ENCODE assay signal across 9 cellular contexts in the genomic region with DNA sequence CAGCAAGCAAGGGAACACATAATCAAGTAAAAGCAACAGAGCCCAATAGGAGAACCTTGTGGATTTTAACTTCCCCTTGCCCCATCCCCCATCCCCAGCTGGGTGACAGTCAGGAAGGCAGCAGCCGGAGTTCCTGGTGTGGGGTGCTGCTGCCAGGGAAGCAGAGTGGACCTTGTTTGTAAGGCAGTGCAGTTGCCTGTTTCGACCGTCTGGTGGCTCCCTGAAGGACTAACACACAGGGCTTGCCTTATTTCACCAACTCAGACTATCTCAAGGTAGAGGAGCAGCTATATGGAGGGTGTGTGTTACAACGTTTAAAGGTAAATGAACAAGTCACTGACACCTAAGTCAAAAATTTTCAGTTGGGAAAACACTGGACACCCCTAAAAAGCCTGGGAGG. TPM values are rescaled to one million over a fixed set of nuclear protein-coding genes. Genes with fewer than 3 reads are reported as not detected.
DNase-seq lines count a peak whose midpoint lies in the region; ATAC-seq and TF ChIP-seq lines count a peak whose summit lies in the region.
"Had no signal": no experiment of that assay in that cellular context is flagged by ENCODE, and none has a peak within 500 bp of the region (broad histone marks: within the 10 kb centered on the region; RNA-seq: fewer than 3 reads in every experiment).

No MANE protein-coding gene starts in this region.

- TF ChIP-seq CTCF in C4-2B (conservative IDR thresholded peaks at IDR 0.05), result peak; percentile 49

- H3K36me3 Mint-ChIP-seq in IgD-negative memory B cell, result peaks cover 3% of the 10 kb centered on the region
- peaks cover 22% of the 10 kb centered on the region for H3K36me3 Mint-ChIP-seq in activated T-helper 2 cell treated with anti-CD3 and anti-CD28 coated beads, Interferon-gamma antibody, Interleukin-2, Interleukin-4, amounts not matched to agents 10 μg/mL and 5 μg/mL and 100 μg/mL, durations not matched to agents 14 hours and 24 hours and 36 hours (ENCODE audit: low read depth)

- intact Hi-C loops in activated T-helper 2 cell treated with anti-CD3 and anti-CD28 coated beads, Interferon-gamma antibody, Interleukin-2, Interleukin-4, amounts not matched to agents 10 μg/mL and 5 μg/mL and 100 μg/mL, durations not matched to agents 14 hours and 24 hours and 36 hours (cut with micrococcal nuclease), result no loop called here

- peaks cover 15 to 29% (median 27%) of the 10 kb centered on the region in 3 donors for H3K9me3 Mint-ChIP-seq in IgD-negative memory B cell
- H3K9me3 Mint-ChIP-seq in activated T-helper 2 cell treated with anti-CD3 and anti-CD28 coated beads, Interferon-gamma antibody, Interleukin-2, Interleukin-4, amounts not matched to agents 10 μg/mL and 5 μg/mL and 100 μg/mL, durations not matched to agents 14 hours and 24 hours and 36 hours, result peaks cover 39% of the 10 kb centered on the region

- peaks cover 2% of the 10 kb centered on the region for H3K27me3 Mint-ChIP-seq in IgD-negative memory B cell
- H3K27me3 Mint-ChIP-seq in activated T-helper 2 cell treated with anti-CD3 and anti-CD28 coated beads, Interferon-gamma antibody, Interleukin-2, Interleukin-4, amounts not matched to agents 10 μg/mL and 5 μg/mL and 100 μg/mL, durations not matched to agents 14 hours and 24 hours and 36 hours (ENCODE audit: low read depth), result no peaks in the 10 kb centered on the region

- peak overlapping the region in 2 of 4 donors; percentile 56 to 60 for H3K4me3 Mint-ChIP-seq in IgD-negative memory B cell
- no peak overlapping the region for H3K4me3 Mint-ChIP-seq in activated T-helper 2 cell treated with anti-CD3 and anti-CD28 coated beads, Interferon-gamma antibody, Interleukin-2, Interleukin-4, amounts not matched to agents 10 μg/mL and 5 μg/mL and 100 μg/mL, durations not matched to agents 14 hours and 24 hours and 36 hours (ENCODE audit: low read depth)

- H3K27ac ChIP-seq in C4-2B, result no peak overlapping the region

- peak; percentile 84 for ATAC-seq in left lobe of liver
- no peak for ATAC-seq in GM18517 (IDR thresholded peaks at IDR 0.05; ENCODE audit: unreplicated experiment)

- H3K27ac Mint-ChIP-seq in IgD-negative memory B cell, result peak overlapping the region; percentile 19 to 85 (median 69)
- H3K27ac Mint-ChIP-seq in activated T-helper 2 cell treated with anti-CD3 and anti-CD28 coated beads, Interferon-gamma antibody, Interleukin-2, Interleukin-4, amounts not matched to agents 10 μg/mL and 5 μg/mL and 100 μg/mL, durations not matched to agents 14 hours and 24 hours and 36 hours, result peak overlapping the region; percentile 70

- no peak for DNase-seq in activated T-helper 2 cell treated with anti-CD3 and anti-CD28 coated beads, Interferon-gamma antibody, Interleukin-2, Interleukin-4, amounts not matched to agents 10 μg/mL and 5 μg/mL and 100 μg/mL, durations not matched to agents 14 hours and 24 hours and 36 hours (ENCODE audit: low spot score)
- DNase-seq in left lobe of liver (ENCODE audit: low spot score) (peak; percentile 47), germinal center (ENCODE audit: low spot score) (no peak), cortex of kidney (lab: John Stamatoyannopoulos, UW) (no peak), NCI-H1105 (lab: John Stamatoyannopoulos, UW) (no peak)
- DNase-seq: NCI-H345 had no signal

- peaks cover 11 to 17% (median 17%) of the 10 kb centered on the region in 3 donors for H3K4me1 Mint-ChIP-seq in IgD-negative memory B cell
- H3K4me1 Mint-ChIP-seq in activated T-helper 2 cell treated with anti-CD3 and anti-CD28 coated beads, Interferon-gamma antibody, Interleukin-2, Interleukin-4, amounts not matched to agents 10 μg/mL and 5 μg/mL and 100 μg/mL, durations not matched to agents 14 hours and 24 hours and 36 hours (ENCODE audit: low read depth), result peaks cover 8% of the 10 kb centered on the region

RNA-seq across cellular contexts. Expression of a gene that starts 6.6 kb away (rescaled TPM):
- not detected for polyA plus RNA-seq in IgD-negative memory B cell
- total RNA-seq in activated T-helper 2 cell treated with anti-CD3 and anti-CD28 coated beads, Interferon-gamma antibody, Interleukin-2, Interleukin-4, amounts not matched to agents 10 μg/mL and 5 μg/mL and 100 μg/mL, durations not matched to agents 14 hours and 24 hours and 36 hours, result not detected in 2 replicates
- not detected for total RNA-seq in left lobe of liver

RNA-seq across cellular contexts. Expression of a gene that starts 8.4 kb away (rescaled TPM):
- polyA plus RNA-seq in IgD-negative memory B cell, result not detected
- not detected in 2 replicates for total RNA-seq in activated T-helper 2 cell treated with anti-CD3 and anti-CD28 coated beads, Interferon-gamma antibody, Interleukin-2, Interleukin-4, amounts not matched to agents 10 μg/mL and 5 μg/mL and 100 μg/mL, durations not matched to agents 14 hours and 24 hours and 36 hours
- not detected for total RNA-seq in left lobe of liver

RNA-seq across cellular contexts. Expression of a gene that starts 18.1 kb away (rescaled TPM):
- polyA plus RNA-seq in IgD-negative memory B cell, result not detected
- not detected in 2 replicates for total RNA-seq in activated T-helper 2 cell treated with anti-CD3 and anti-CD28 coated beads, Interferon-gamma antibody, Interleukin-2, Interleukin-4, amounts not matched to agents 10 μg/mL and 5 μg/mL and 100 μg/mL, durations not matched to agents 14 hours and 24 hours and 36 hours
- not detected for total RNA-seq in left lobe of liver

RNA-seq across cellular contexts. Expression of a gene that starts 18.7 kb away (rescaled TPM):
- not detected for polyA plus RNA-seq in IgD-negative memory B cell
- not detected in 2 replicates for total RNA-seq in activated T-helper 2 cell treated with anti-CD3 and anti-CD28 coated beads, Interferon-gamma antibody, Interleukin-2, Interleukin-4, amounts not matched to agents 10 μg/mL and 5 μg/mL and 100 μg/mL, durations not matched to agents 14 hours and 24 hours and 36 hours
- not detected for total RNA-seq in left lobe of liver

RNA-seq across cellular contexts. Expression of a gene that starts 26.2 kb away (rescaled TPM):
- not detected for polyA plus RNA-seq in IgD-negative memory B cell
- total RNA-seq in activated T-helper 2 cell treated with anti-CD3 and anti-CD28 coated beads, Interferon-gamma antibody, Interleukin-2, Interleukin-4, amounts not matched to agents 10 μg/mL and 5 μg/mL and 100 μg/mL, durations not matched to agents 14 hours and 24 hours and 36 hours, result not detected in 2 replicates
- total RNA-seq in left lobe of liver, result not detected
